ENCODE assay signal across 8 cellular contexts in genomic region chr4:16225681-16225995, GRCh38. TPM values are rescaled to one million over a fixed set of nuclear protein-coding genes. Genes with fewer than 3 reads are reported as not detected.
DNase-seq lines count a peak whose midpoint lies in the region; ATAC-seq, FAIRE-seq and TF ChIP-seq lines count a peak whose summit lies in the region.

No MANE protein-coding gene starts in this region.

- H4K20me1 ChIP-seq in astrocyte (ENCODE audit: insufficient read depth, low read length): peaks cover 19% of the 10 kb centered on the region

- H3K9me3 ChIP-seq in astrocyte (ENCODE audit: insufficient read depth, low read depth, low read length) (no peaks in the 10 kb centered on the region), lung (ENCODE audit: control insufficient read depth in 2 of 2, insufficient read depth in 1 of 2, low read length in 1 of 2) (no peaks in the 10 kb centered on the region), aorta (ENCODE audit: control insufficient read depth, low read length) (no peaks in the 10 kb centered on the region)

- peaks cover 46% of the 10 kb centered on the region for H3K79me2 ChIP-seq in astrocyte (ENCODE audit: insufficient read depth, low read length)

- H3K9ac ChIP-seq in astrocyte (ENCODE audit: low read length): peak overlapping the region; percentile 89

- H3K4me1 Mint-ChIP-seq in CD14-positive monocyte (peaks cover 50% of the 10 kb centered on the region), astrocyte (ENCODE audit: low read depth, unreplicated experiment) (peaks cover 21% of the 10 kb centered on the region)

- H3K36me3 ChIP-seq in astrocyte (ENCODE audit: insufficient read depth, low read length) (no peaks in the 10 kb centered on the region), lung (ENCODE audit: control insufficient read depth in 2 of 2, insufficient read depth in 2 of 2, low read length in 2 of 2) (no peaks in the 10 kb centered on the region), aorta (ENCODE audit: control insufficient read depth in 1 of 2, insufficient read depth in 2 of 2, low read length in 1 of 2) (no peaks in the 10 kb centered on the region)

- H3K4me2 ChIP-seq in astrocyte (ENCODE audit: low read length): peak overlapping the region; percentile 98

- H3K27ac ChIP-seq in astrocyte (ENCODE audit: low read depth, low read length) (peak overlapping the region; percentile 57), lung (ENCODE audit: low read depth in 1 of 2, low read length in 1 of 2) (peak overlapping the region; percentile 92 to 99), aorta (ENCODE audit: low read depth in 1 of 2, low read length in 2 of 2) (peak overlapping the region; percentile 94 to 98)

- H3K27me3 ChIP-seq in astrocyte (ENCODE audit: insufficient read depth, low read length) (no peaks in the 10 kb centered on the region), lung (ENCODE audit: control insufficient read depth, insufficient read depth) (no peaks in the 10 kb centered on the region), aorta (ENCODE audit: control insufficient read depth in 1 of 2, insufficient read depth in 2 of 2, low read length in 1 of 2) (no peaks in the 10 kb centered on the region)

- no peaks in the 10 kb centered on the region for H3K36me3 Mint-ChIP-seq in CD14-positive monocyte
- H3K36me3 Mint-ChIP-seq in astrocyte (ENCODE audit: low read depth, unreplicated experiment): no peaks in the 10 kb centered on the region

- 0% methylated on average over 9 of the region's 9 CpGs for WGBS in lung, 2 donors
- WGBS in aorta, 2 donors: 0 to 1% methylated on average over 9 of the region's 9 CpGs

- H3K4me3 ChIP-seq in astrocyte (ENCODE audit: insufficient read depth, low read depth, low read length) (peak overlapping the region; percentile 93), lung (peak overlapping the region; percentile 94), aorta (ENCODE audit: low read length in 2 of 2) (peak overlapping the region; percentile 97 to 98)

- H3K27me3 Mint-ChIP-seq in CD14-positive monocyte (ENCODE audit: low read depth in 3 of 3) (peaks cover 0 to 2% (median 0%) of the 10 kb centered on the region in 3 donors), astrocyte (ENCODE audit: low read depth, unreplicated experiment) (no peaks in the 10 kb centered on the region)

- peaks cover 0 to 3% (median 0%) of the 10 kb centered on the region in 7 donors for H3K9me3 Mint-ChIP-seq in CD14-positive monocyte
- no peaks in the 10 kb centered on the region for H3K9me3 Mint-ChIP-seq in astrocyte (ENCODE audit: unreplicated experiment)

- intact Hi-C loops in CD14-positive monocyte (cut with micrococcal nuclease) (no loop called here), aorta (cut with DNase I) (no loop called here)

- H2AFZ ChIP-seq in astrocyte (ENCODE audit: low read depth, low read length): peak overlapping the region; percentile 78

- ATAC-seq in HG02884 (IDR thresholded peaks at IDR 0.05; ENCODE audit: unreplicated experiment) (peak; percentile 0), lung (ENCODE audit: insufficient read depth, low FRiP score) (no peak), aorta (ENCODE audit: low FRiP score) (no peak)

- DNase-seq in CD14-positive monocyte (ENCODE audit: low spot score): no peak
- no peak for DNase-seq in astrocyte (ENCODE audit: low read depth)
- DNase-seq in lung (ENCODE audit: low spot score): no peak
- DNase-seq in aorta: no peak
- no peak for DNase-seq in HK-2 (ENCODE audit: unreplicated experiment)
- no peak for DNase-seq in stimulated activated CD4-positive, alpha-beta T cell treated with anti-CD3 and anti-CD28 coated beads, Interleukin-4, amount 100 ng/mL, for 1 hour
- no peak for DNase-seq in NK-92 treated with Interleukin-12 subunit alpha and Interleukin-12 subunit beta, amount 100 ng/mL, for 24 hours (lab: John Stamatoyannopoulos, UW)

- TF ChIP-seq CTCF in CD14-positive monocyte (IDR thresholded peaks at IDR 0.05) (no peak), astrocyte (IDR thresholded peaks at IDR 0.05; ENCODE audit: insufficient read depth, low read depth, low read length) (no peak), lung (IDR thresholded peaks at IDR 0.05; ENCODE audit: control extremely low read depth, extremely low read depth) (no peak)

- peak overlapping the region; percentile 80 to 85 for H3K4me3 Mint-ChIP-seq in CD14-positive monocyte
- H3K4me3 Mint-ChIP-seq in astrocyte (ENCODE audit: unreplicated experiment): peak overlapping the region; percentile 93

- H3K4me1 ChIP-seq in astrocyte (ENCODE audit: insufficient read depth, low read length) (peaks cover 4% of the 10 kb centered on the region), lung (ENCODE audit: control insufficient read depth in 2 of 2, insufficient read depth in 2 of 2, low read length in 2 of 2) (peaks cover 5 to 28% of the 10 kb centered on the region in 2 donors), aorta (ENCODE audit: control insufficient read depth in 1 of 2, insufficient read depth in 2 of 2, low read length in 2 of 2) (peaks cover 2 to 11% of the 10 kb centered on the region in 2 donors)

- FAIRE-seq in astrocyte (lab: Jason Lieb, UNC): peak; percentile 55

- H3K27ac Mint-ChIP-seq in CD14-positive monocyte: peak overlapping the region; percentile 53 to 90 (median 83)
- H3K27ac Mint-ChIP-seq in astrocyte (ENCODE audit: unreplicated experiment): no peak overlapping the region

RNA-seq across cellular contexts. Expression of gene TAPT1, which starts 0.6 kb away (rescaled TPM):
- polyA plus RNA-seq in CD14-positive monocyte (10 to 100 TPM; 15.2 to 16.0 TPM), lung (10 to 100 TPM; 13.8 to 21.3 TPM), aorta (10 to 100 TPM in 1 of 2 donors, 1 to 10 TPM in 1; 7.0 to 20.6 TPM)
- total RNA-seq in astrocyte (25.3 and 32.5 TPM in 2 replicates), lung (100 to 1,000 TPM in 1 of 2 donors, 10 to 100 TPM in 1; 39.1 to 102 TPM), aorta (10 to 100 TPM; 50.8 to 56.8 TPM)
